17 cellular contexts compared by ENCODE assay signal in the genomic region with DNA sequence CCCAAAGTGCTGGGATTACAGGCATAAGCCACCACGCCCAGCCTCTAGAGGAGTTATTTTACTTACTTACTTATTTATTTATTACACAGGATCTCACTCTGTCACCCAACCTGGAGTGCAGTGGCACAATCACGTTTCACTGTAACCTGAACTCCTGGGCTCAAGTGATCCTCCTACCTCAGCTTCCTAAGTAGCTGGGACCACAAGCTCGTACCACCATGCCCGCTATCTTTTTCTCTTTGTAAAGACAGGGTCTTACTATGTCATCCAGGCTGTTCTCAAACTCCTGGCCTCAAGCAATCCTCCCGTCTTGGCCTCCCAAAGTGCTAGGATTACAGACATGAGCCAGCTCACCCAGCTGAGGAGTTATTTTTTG. TPM values are rescaled to one million over a fixed set of nuclear protein-coding genes. Genes with fewer than 3 reads are reported as not detected.
DNase-seq lines count a peak whose midpoint lies in the region; ATAC-seq and TF ChIP-seq lines count a peak whose summit lies in the region.
"Had no signal": no experiment of that assay in that cellular context is flagged by ENCODE, and none has a peak within 500 bp of the region (broad histone marks: within the 10 kb centered on the region; RNA-seq: fewer than 3 reads in every experiment).

No MANE protein-coding gene starts in this region.

- CTCF ChIA-PET in CD8-positive, alpha-beta T cell (lab: Charles Lee), result interaction anchor here (0.7 to 1.5 kb wide), 2 partner anchors 10 to 28 kb away, joined by 3 read pairs; no protein-coding TSS in a partner anchor
- CTCF ChIA-PET in activated CD4-positive, alpha-beta memory T cell treated with anti-CD3 and anti-CD28 coated beads, Interleukin-2, amount 10 ng/mL, durations not matched to agents 7 days and 5 days (lab: Charles Lee), result no interaction called here

- H3K27me3 ChIP-seq in CD8-positive, alpha-beta T cell (ENCODE audit: insufficient read depth, low read length), result no peaks in the 10 kb centered on the region
- no peaks in the 10 kb centered on the region for H3K27me3 ChIP-seq in MG63
- H3K27me3 ChIP-seq: pancreas, SJSA1, transverse colon had no signal

- no peaks in the 10 kb centered on the region for H3K36me3 ChIP-seq in CD8-positive, alpha-beta T cell (ENCODE audit: insufficient read depth, low read length)
- H3K36me3 ChIP-seq in MG63, result no peaks in the 10 kb centered on the region
- H3K36me3 ChIP-seq: pancreas, SJSA1, transverse colon had no signal

- intact Hi-C loops in CD8-positive, alpha-beta T cell (cut with DNase I, micrococcal nuclease), result no loop called here

- no peak overlapping the region for H3K4me3 ChIP-seq in CD8-positive, alpha-beta T cell (ENCODE audit: low read depth, low read length)
- no peak overlapping the region for H3K4me3 ChIP-seq in MG63
- H3K4me3 ChIP-seq: coronary artery, GM12878, pancreas, SJSA1, transverse colon had no signal

- peaks cover 11% of the 10 kb centered on the region for H3K4me1 Mint-ChIP-seq in CD8-positive, alpha-beta T cell (ENCODE audit: low read depth)
- H3K4me1 Mint-ChIP-seq in activated CD4-positive, alpha-beta memory T cell treated with anti-CD3 and anti-CD28 coated beads, Interleukin-2, amount 10 ng/mL, durations not matched to agents 7 days and 5 days, result peaks cover 15% of the 10 kb centered on the region

- POLR2A ChIA-PET in CD8-positive, alpha-beta T cell (lab: Charles Lee), result no interaction called here
- POLR2A ChIA-PET in activated CD4-positive, alpha-beta memory T cell treated with anti-CD3 and anti-CD28 coated beads, Interleukin-2, amount 10 ng/mL, durations not matched to agents 7 days and 5 days (lab: Charles Lee), result interaction anchor here (1.1 to 4.1 kb wide), 3 partner anchors 7 to 29 kb away, joined by 3 to 24 read pairs (median 4); no protein-coding TSS in a partner anchor

- H3K27ac ChIP-seq in CD8-positive, alpha-beta T cell (ENCODE audit: low read depth, low read length), result no peak overlapping the region
- H3K27ac ChIP-seq: coronary artery, pancreas, SJSA1, transverse colon had no signal

- H3K27ac Mint-ChIP-seq in CD8-positive, alpha-beta T cell, result no peak overlapping the region
- H3K27ac Mint-ChIP-seq in activated CD4-positive, alpha-beta memory T cell treated with anti-CD3 and anti-CD28 coated beads, Interleukin-2, amount 10 ng/mL, durations not matched to agents 7 days and 5 days, result no peak overlapping the region

- no peak for TF ChIP-seq CTCF in CD8-positive, alpha-beta T cell (IDR thresholded peaks at IDR 0.05)

- ATAC-seq in CD8-positive, alpha-beta T cell, result no peak
- ATAC-seq: GM12878, pancreas had no signal

- no peaks in the 10 kb centered on the region for H3K27me3 Mint-ChIP-seq in CD8-positive, alpha-beta T cell (ENCODE audit: low read depth)
- no peaks in the 10 kb centered on the region for H3K27me3 Mint-ChIP-seq in activated CD4-positive, alpha-beta memory T cell treated with anti-CD3 and anti-CD28 coated beads, Interleukin-2, amount 10 ng/mL, durations not matched to agents 7 days and 5 days
- H3K27me3 Mint-ChIP-seq: CD4-positive, alpha-beta memory T cell had no signal

- no peaks in the 10 kb centered on the region for H3K4me1 ChIP-seq in CD8-positive, alpha-beta T cell (ENCODE audit: insufficient read depth, low read length)
- H3K4me1 ChIP-seq: pancreas had no signal

- H3K4me3 Mint-ChIP-seq in CD8-positive, alpha-beta T cell, result peak overlapping the region; percentile 35
- H3K4me3 Mint-ChIP-seq in activated CD4-positive, alpha-beta memory T cell treated with anti-CD3 and anti-CD28 coated beads, Interleukin-2, amount 10 ng/mL, durations not matched to agents 7 days and 5 days, result peak overlapping the region; percentile 84

- DNase-seq in NCI-H1436 (lab: John Stamatoyannopoulos, UW), result peak; percentile 22
- no peak for DNase-seq in NCI-H1436 treated with DMSO at 0.1 percent for 48 hours (lab: John Stamatoyannopoulos, UW)
- DNase-seq in CD8-positive, alpha-beta T cell, result no peak
- DNase-seq in activated CD4-positive, alpha-beta memory T cell treated with anti-CD3 and anti-CD28 coated beads, Interleukin-2, amount 10 ng/mL, durations not matched to agents 7 days and 5 days, result no peak
- no peak for DNase-seq in MG63
- no peak for DNase-seq in DMS114 treated with DMSO at 0.1 percent for 48 hours (lab: John Stamatoyannopoulos, UW; ENCODE audit: unreplicated experiment)
- DNase-seq: activated CD4-positive, alpha-beta T cell treated with anti-CD3 and anti-CD28 coated beads, Interleukin-2, amount 50 U/mL, for 1 hour; activated T-cell treated with anti-CD3 and anti-CD28 coated beads, Interleukin-2, amount 50 U/mL, for 48 hours; CD4-positive, alpha-beta memory T cell; NCI-H1092 treated with DMSO at 0.1 percent for 48 hours; NCI-H446 treated with DMSO at 0.1 percent for 48 hours; T1000; transverse colon had no signal

- H3K36me3 Mint-ChIP-seq in CD8-positive, alpha-beta T cell, result no peaks in the 10 kb centered on the region
- peaks cover 2% of the 10 kb centered on the region for H3K36me3 Mint-ChIP-seq in activated CD4-positive, alpha-beta memory T cell treated with anti-CD3 and anti-CD28 coated beads, Interleukin-2, amount 10 ng/mL, durations not matched to agents 7 days and 5 days (ENCODE audit: low read depth)
- H3K36me3 Mint-ChIP-seq: CD4-positive, alpha-beta memory T cell had no signal

- no peaks in the 10 kb centered on the region for H3K9me3 ChIP-seq in CD8-positive, alpha-beta T cell (ENCODE audit: low read length)
- H3K9me3 ChIP-seq in MG63, result no peaks in the 10 kb centered on the region
- H3K9me3 ChIP-seq: pancreas, SJSA1, transverse colon had no signal

- H3K9me3 Mint-ChIP-seq in CD8-positive, alpha-beta T cell, result no peaks in the 10 kb centered on the region
- H3K9me3 Mint-ChIP-seq in activated CD4-positive, alpha-beta memory T cell treated with anti-CD3 and anti-CD28 coated beads, Interleukin-2, amount 10 ng/mL, durations not matched to agents 7 days and 5 days, result no peaks in the 10 kb centered on the region

RNA-seq across cellular contexts. Expression of a gene that starts 1.6 kb away (rescaled TPM):
- 1 to 10 TPM; 2.5 to 2.7 TPM for total RNA-seq in CD8-positive, alpha-beta T cell
- total RNA-seq in activated CD4-positive, alpha-beta memory T cell treated with anti-CD3 and anti-CD28 coated beads, Interleukin-2, amount 10 ng/mL, durations not matched to agents 7 days and 5 days, result 10 to 100 TPM; 28.3 to 28.9 TPM
- total RNA-seq in MG63 (2014; rRNA removed; shearing (Covaris generic); ENCODE audit: low replicate concordance), result 15.0 and 33.3 TPM in 2 replicates

RNA-seq across cellular contexts. Expression of a gene that starts 29.1 kb away (rescaled TPM):
- total RNA-seq in CD8-positive, alpha-beta T cell, result 10 to 100 TPM; 46.2 to 51.7 TPM
- total RNA-seq in activated CD4-positive, alpha-beta memory T cell treated with anti-CD3 and anti-CD28 coated beads, Interleukin-2, amount 10 ng/mL, durations not matched to agents 7 days and 5 days, result 100 to 1,000 TPM; 133 to 146 TPM
- 35.7 and 68.7 TPM in 2 replicates for total RNA-seq in MG63 (2014; rRNA removed; shearing (Covaris generic); ENCODE audit: low replicate concordance)

RNA-seq across cellular contexts. Expression of a gene that starts 32.0 kb away (rescaled TPM):
- 1 to 10 TPM; 1.3 to 1.4 TPM for total RNA-seq in CD8-positive, alpha-beta T cell
- total RNA-seq in activated CD4-positive, alpha-beta memory T cell treated with anti-CD3 and anti-CD28 coated beads, Interleukin-2, amount 10 ng/mL, durations not matched to agents 7 days and 5 days, result 1 to 10 TPM; 1.8 to 2.7 TPM
- 1.8 and 24.3 TPM in 2 replicates for total RNA-seq in MG63 (2014; rRNA removed; shearing (Covaris generic); ENCODE audit: low replicate concordance)

RNA-seq across cellular contexts. Expression of a gene that starts 53.6 kb away (rescaled TPM):
- 10 to 100 TPM; 10.3 to 11.1 TPM for total RNA-seq in CD8-positive, alpha-beta T cell
- total RNA-seq in activated CD4-positive, alpha-beta memory T cell treated with anti-CD3 and anti-CD28 coated beads, Interleukin-2, amount 10 ng/mL, durations not matched to agents 7 days and 5 days, result 1 to 10 TPM; 2.9 to 3.2 TPM
- 2.1 and 3.1 TPM in 2 replicates for total RNA-seq in MG63 (2014; rRNA removed; shearing (Covaris generic); ENCODE audit: low replicate concordance)
